ENCODE assay signal across 17 cellular contexts in genomic region chr3:81837071-81837593, GRCh38.
DNase-seq lines count a peak whose midpoint lies in the region; ATAC-seq and TF ChIP-seq lines count a peak whose summit lies in the region.
"Had no signal": no experiment of that assay in that cellular context is flagged by ENCODE, and none has a peak within 500 bp of the region (broad histone marks: within the 10 kb centered on the region; RNA-seq: fewer than 3 reads in every experiment).

No MANE protein-coding gene starts in this region.

- H3K9ac ChIP-seq in DND-41 (ENCODE audit: low read depth, low read length) (no peak overlapping the region), HUES64 (ENCODE audit: low read depth, low read length) (no peak overlapping the region), adipocyte (ENCODE audit: low read length) (no peak overlapping the region)

- DNase-seq in DND-41 (no peak), adipocyte (ENCODE audit: low read depth) (peak; percentile 11), fibroblast of gingiva (ENCODE audit: low read depth) (peak; percentile 51), GM19238 (ENCODE audit: insufficient read length, low spot score) (no peak), left cardiac atrium (no peak), HEK293T (ENCODE audit: extremely low spot score) (no peak)
- DNase-seq: C1 segment of cervical spinal cord; CD8-positive, alpha-beta T cell; EL; GF-D8; NCI-H1105; NCI-H1694; NCI-H2081; NCI-H774; OCI-M1; Right ventricle myocardium superior had no signal

- no peak overlapping the region for H3K4me2 ChIP-seq in DND-41 (ENCODE audit: insufficient read depth, low read length)

- intact Hi-C loops in left cardiac atrium (cut with DNase I): no loop called here

- H3K9me3 ChIP-seq in DND-41 (ENCODE audit: insufficient read depth, low read length, severe bottlenecking): no peaks in the 10 kb centered on the region
- no peaks in the 10 kb centered on the region for H3K9me3 ChIP-seq in HUES64 (ENCODE audit: insufficient read depth, low read depth, low read length)
- H3K9me3 ChIP-seq in adipocyte (ENCODE audit: control insufficient read depth, low read length): no peaks in the 10 kb centered on the region

- H3K4me1 ChIP-seq in DND-41 (ENCODE audit: insufficient read depth, low read length) (peaks cover 53% of the 10 kb centered on the region), HUES64 (ENCODE audit: insufficient read depth, low read length) (peaks cover 44% of the 10 kb centered on the region), adipocyte (ENCODE audit: control insufficient read depth, insufficient read depth, low read length) (peaks cover 9% of the 10 kb centered on the region)

- H2AFZ ChIP-seq in DND-41 (ENCODE audit: low read depth, low read length): peak overlapping the region; percentile 37; the same call in 1 of the 2 replicates

- WGBS in HUES64: 94% methylated on average over 6 of the region's 6 CpGs

- POLR2A ChIA-PET in HEK293T (lab: Yijun Ruan, JAX): no interaction called here

- H3K36me3 ChIP-seq in DND-41 (ENCODE audit: insufficient read depth, low read length) (no peaks in the 10 kb centered on the region), HUES64 (ENCODE audit: insufficient read depth, low read length) (no peaks in the 10 kb centered on the region), adipocyte (ENCODE audit: control insufficient read depth, insufficient read depth, low read length, severe bottlenecking) (no peaks in the 10 kb centered on the region)

- CTCF ChIA-PET in HEK293T (lab: Yijun Ruan, JAX): no interaction called here

- H4K20me1 ChIP-seq in DND-41 (ENCODE audit: insufficient read depth, low read length): no peaks in the 10 kb centered on the region

- no peak overlapping the region for H3K27ac ChIP-seq in DND-41 (ENCODE audit: low read length)
- H3K27ac ChIP-seq in HUES64 (ENCODE audit: low read depth, low read length): peak overlapping the region; percentile 45; the same call in 1 of the 2 replicates

- ATAC-seq in DND-41 (ENCODE audit: insufficient read depth, low read depth) (no peak), left cardiac atrium (no peak)
- ATAC-seq: CD8-positive, alpha-beta T cell had no signal

- no peaks in the 10 kb centered on the region for H3K79me2 ChIP-seq in DND-41 (ENCODE audit: insufficient read depth, low read length)

- H3K27me3 ChIP-seq in DND-41 (ENCODE audit: insufficient read depth, low read length, poor library complexity): no peaks in the 10 kb centered on the region
- no peaks in the 10 kb centered on the region for H3K27me3 ChIP-seq in HUES64 (ENCODE audit: insufficient read depth, low read length)
- H3K27me3 ChIP-seq in adipocyte (replicated peaks; ENCODE audit: control insufficient read depth, insufficient read depth, low read length): no peaks in the 10 kb centered on the region

- no peak overlapping the region for H3K4me3 ChIP-seq in DND-41 (ENCODE audit: low read depth in 1 of 2, low read length in 2 of 2)
- no peak overlapping the region for H3K4me3 ChIP-seq in HUES64 (ENCODE audit: low read length)
- H3K4me3 ChIP-seq in adipocyte (ENCODE audit: low read length): no peak overlapping the region

- no peak for TF ChIP-seq CTCF in DND-41 (IDR thresholded peaks at IDR 0.05; ENCODE audit: borderline replicate concordance, extremely low read depth, low read length, poor library complexity, severe bottlenecking)

TF ChIP-seq in HEK293T, 16 proteins besides CTCF, POLR2A, EP300 and RAD21:
- TF ChIP-seq ARNT (IDR thresholded peaks at IDR 0.05) (no peak), SUZ12 (IDR thresholded peaks at IDR 0.05) (no peak), CTBP1 (IDR thresholded peaks at IDR 0.05; ENCODE audit: borderline replicate concordance) (no peak), HDGF (IDR thresholded peaks at IDR 0.05; ENCODE audit: borderline replicate concordance) (no peak), ELF4 (IDR thresholded peaks at IDR 0.05) (no peak), SP1 (IDR thresholded peaks at IDR 0.05) (no peak), FOXK2 (IDR thresholded peaks at IDR 0.05) (no peak), FOXA1 (IDR thresholded peaks at IDR 0.05) (no peak), LEF1 (IDR thresholded peaks at IDR 0.05; ENCODE audit: borderline replicate concordance) (no peak), L3MBTL2 (conservative IDR thresholded peaks at IDR 0.05) (no peak), FOXM1 (IDR thresholded peaks at IDR 0.05; ENCODE audit: borderline replicate concordance) (no peak), NFRKB (IDR thresholded peaks at IDR 0.05) (no peak), BHLHE40 (IDR thresholded peaks at IDR 0.05; ENCODE audit: borderline replicate concordance) (no peak), TARDBP (IDR thresholded peaks at IDR 0.05) (no peak), ZNF384 (IDR thresholded peaks at IDR 0.05) (no peak)

Comparison
In these comparisons a context has a peak if more than half of its experiments do, and no peak if none do; other contexts are left out.
1. DNase-seq: peak in adipocyte (single experiment) and fibroblast of gingiva (single experiment); none in DND-41 (single experiment), GM19238 (single experiment), left cardiac atrium (single experiment) and HEK293T (single experiment).